Comparison of ENCODE assay signal across 8 cellular contexts in the genomic region with DNA sequence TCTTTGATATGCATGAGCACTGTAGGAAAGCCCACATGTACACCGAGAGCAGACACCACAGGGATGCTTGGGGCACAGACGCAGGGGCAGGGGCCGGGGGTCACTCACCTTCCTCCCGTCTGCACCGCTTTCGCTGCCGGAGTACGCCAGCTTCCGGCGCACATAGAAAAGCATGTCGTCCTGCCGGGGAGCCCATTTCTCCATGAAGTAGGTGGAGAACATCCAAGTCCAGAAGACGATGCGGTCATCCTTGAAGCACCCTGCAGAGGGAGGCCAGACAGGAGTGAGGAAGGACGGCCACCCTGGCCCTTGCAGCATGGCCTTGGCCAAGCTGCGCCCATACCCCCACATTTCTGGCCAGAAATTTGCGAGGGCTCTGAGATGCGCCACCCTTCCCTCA. TPM values are rescaled to one million over a fixed set of nuclear protein-coding genes. Genes with fewer than 3 reads are reported as not detected.
DNase-seq lines count a peak whose midpoint lies in the region; ATAC-seq, FAIRE-seq and TF ChIP-seq lines count a peak whose summit lies in the region.

No MANE protein-coding gene starts in this region.

- peaks cover 73% of the 10 kb centered on the region for H3K4me1 Mint-ChIP-seq in brain
- H3K4me1 Mint-ChIP-seq in naive thymus-derived CD4-positive, alpha-beta T cell, result peaks cover 0 to 10% (median 4%) of the 10 kb centered on the region in 7 donors

- no peaks in the 10 kb centered on the region for H3K9me3 Mint-ChIP-seq in brain
- no peaks in the 10 kb centered on the region for H3K9me3 Mint-ChIP-seq in naive thymus-derived CD4-positive, alpha-beta T cell

- ATAC-seq in naive thymus-derived CD4-positive, alpha-beta T cell, result no peak
- no peak for ATAC-seq in GM18505 (IDR thresholded peaks at IDR 0.05; ENCODE audit: unreplicated experiment)

- H3K36me3 Mint-ChIP-seq in brain, result peaks cover 34% of the 10 kb centered on the region
- peaks cover 0 to 9% (median 0%) of the 10 kb centered on the region in 5 donors for H3K36me3 Mint-ChIP-seq in naive thymus-derived CD4-positive, alpha-beta T cell

- CTCF ChIA-PET in naive thymus-derived CD4-positive, alpha-beta T cell (lab: Charles Lee), result no interaction called here

- H3K79me2 ChIP-seq in hepatocyte, result peaks cover 33% of the 10 kb centered on the region

- H3K4me1 ChIP-seq in hepatocyte (ENCODE audit: insufficient read depth) (peaks cover 30% of the 10 kb centered on the region), spleen (peaks cover 3 to 54% (median 24%) of the 10 kb centered on the region in 6 donors)
- no peaks in the 10 kb centered on the region for H3K4me1 ChIP-seq in naive thymus-derived CD4-positive, alpha-beta T cell (ENCODE audit: control insufficient read depth in 2 of 2, insufficient read depth in 2 of 2, low read length in 2 of 2)

- WGBS in hepatocyte (ENCODE audit: low lambda C conversion rate, missing lambda C conversion rate), result 89% methylated on average over 18 of the region's 18 CpGs
- WGBS in spleen, 5 donors, result 81 to 97% (median 93%) methylated on average over 18 of the region's 18 CpGs

- peak overlapping the region; percentile 78 for H3K4me2 ChIP-seq in hepatocyte

- H3K27ac ChIP-seq in hepatocyte (peak overlapping the region; percentile 82), spleen (peak overlapping the region in 3 of 8 donors; percentile 14 to 74 (median 17))
- no peak overlapping the region for H3K27ac ChIP-seq in naive thymus-derived CD4-positive, alpha-beta T cell (ENCODE audit: low read depth, low read length)

- peak overlapping the region; percentile 47 to 94 (median 79) for H3K27ac Mint-ChIP-seq in brain
- H3K27ac Mint-ChIP-seq in naive thymus-derived CD4-positive, alpha-beta T cell, result peak overlapping the region in 1 of 9 donors; percentile 14

- H3K9me3 ChIP-seq in hepatocyte (ENCODE audit: low read depth) (no peaks in the 10 kb centered on the region), spleen (no peaks in the 10 kb centered on the region)
- H3K9me3 ChIP-seq in naive thymus-derived CD4-positive, alpha-beta T cell (ENCODE audit: control insufficient read depth in 2 of 3, low read length in 3 of 3), result no peaks in the 10 kb centered on the region

- FAIRE-seq in H54 (lab: Jason Lieb, UNC), result no peak
- no peak for FAIRE-seq in GM12891 (lab: Jason Lieb, UNC)

- POLR2A ChIA-PET in naive thymus-derived CD4-positive, alpha-beta T cell (lab: Charles Lee), result interaction anchor here (0.7 kb wide), 1 partner anchor 48 kb away, joined by 3 read pairs; a partner anchor contains a TSS

- H3K4me3 ChIP-seq in hepatocyte (no peak overlapping the region), spleen (peak overlapping the region in 3 of 8 donors; percentile 12 to 39 (median 25))
- no peak overlapping the region for H3K4me3 ChIP-seq in naive thymus-derived CD4-positive, alpha-beta T cell (ENCODE audit: low read length)

- peak; percentile 37 for DNase-seq in H54 (ENCODE audit: insufficient read length, low spot score)
- DNase-seq in hepatocyte (ENCODE audit: low spot score), result no peak
- peak; percentile 53 for DNase-seq in spleen
- DNase-seq in naive thymus-derived CD4-positive, alpha-beta T cell, result no peak
- no peak for DNase-seq in NCI-H2107 treated with DMSO at 0.1 percent for 48 hours (lab: John Stamatoyannopoulos, UW; ENCODE audit: unreplicated experiment)
- DNase-seq in GM12891 (ENCODE audit: insufficient read length, low spot score), result no peak

- TF ChIP-seq POLR2A in H54 (IDR thresholded peaks at IDR 0.05; ENCODE audit: low read depth, low read length) (no peak), spleen (IDR thresholded peaks at IDR 0.05) (no peak), GM18505 (IDR thresholded peaks at IDR 0.05; ENCODE audit: borderline replicate concordance, extremely low read depth, insufficient read depth, insufficient read length) (no peak), GM12891 (IDR thresholded peaks at IDR 0.05; ENCODE audit: low read depth, low read length) (no peak)

- peak overlapping the region; percentile 25 to 80 (median 59) for H3K4me3 Mint-ChIP-seq in brain
- no peak overlapping the region for H3K4me3 Mint-ChIP-seq in naive thymus-derived CD4-positive, alpha-beta T cell

- TF ChIP-seq CTCF in brain (conservative IDR thresholded peaks at IDR 0.05) (no peak), hepatocyte (IDR thresholded peaks at IDR 0.05; ENCODE audit: poor library complexity) (no peak), spleen (IDR thresholded peaks at IDR 0.05 in 8 of 11, conservative IDR thresholded peaks at IDR 0.05 in 3 of 11) (no peak)

- H3K9me2 ChIP-seq in hepatocyte (replicated peaks; ENCODE audit: insufficient read depth), result no peaks in the 10 kb centered on the region

- H3K36me3 ChIP-seq in hepatocyte (replicated peaks; ENCODE audit: insufficient read depth, low read depth), result no peaks in the 10 kb centered on the region
- peaks cover 0 to 55% (median 8%) of the 10 kb centered on the region in 6 donors for H3K36me3 ChIP-seq in spleen
- peaks cover 0 to 25% (median 0%) of the 10 kb centered on the region in 3 experiments for H3K36me3 ChIP-seq in naive thymus-derived CD4-positive, alpha-beta T cell (ENCODE audit: control insufficient read depth in 2 of 3, insufficient read depth in 3 of 3, low read length in 3 of 3)

- H3K27me3 ChIP-seq in hepatocyte (no peaks in the 10 kb centered on the region), spleen (replicated peaks in 1 of 7) (no peaks in the 10 kb centered on the region)
- H3K27me3 ChIP-seq in naive thymus-derived CD4-positive, alpha-beta T cell (ENCODE audit: control insufficient read depth in 2 of 2, insufficient read depth in 2 of 2, low read length in 2 of 2), result no peaks in the 10 kb centered on the region

- no peaks in the 10 kb centered on the region for H3K27me3 Mint-ChIP-seq in brain
- no peaks in the 10 kb centered on the region for H3K27me3 Mint-ChIP-seq in naive thymus-derived CD4-positive, alpha-beta T cell

- intact Hi-C loops in spleen (cut with DNase I; ENCODE audit: low total_unique reads), result no loop called here
- intact Hi-C loops in naive thymus-derived CD4-positive, alpha-beta T cell (cut with micrococcal nuclease), result no loop called here

- H4K20me1 ChIP-seq in hepatocyte (ENCODE audit: insufficient read depth, poor library complexity, severe bottlenecking), result peaks cover 18% of the 10 kb centered on the region

- no peak overlapping the region for H2AFZ ChIP-seq in hepatocyte

TF ChIP-seq in GM12891, 5 proteins besides CTCF, POLR2A, EP300 and RAD21:
- TF ChIP-seq PAX5 (IDR thresholded peaks at IDR 0.05; ENCODE audit: insufficient read depth, low read length, severe bottlenecking) (no peak), POLR2AphosphoS5 (IDR thresholded peaks at IDR 0.05; ENCODE audit: low read depth, low read length) (no peak), TAF1 (IDR thresholded peaks at IDR 0.05; ENCODE audit: low read depth, low read length) (no peak), POU2F2 (IDR thresholded peaks at IDR 0.05; ENCODE audit: low read depth, low read length) (no peak), SPI1 (IDR thresholded peaks at IDR 0.05; ENCODE audit: low read depth, low read length) (no peak)

RNA-seq across cellular contexts. Expression of a gene that starts 28.8 kb away (rescaled TPM):
- polyA plus RNA-seq in brain (ENCODE audit: insufficient read depth, low read depth, low replicate concordance), result 135 TPM
- total RNA-seq in hepatocyte, result 30.9 and 62.9 TPM in 2 replicates
- polyA plus RNA-seq in hepatocyte, result 42.0 and 43.6 TPM in 2 replicates
- total RNA-seq in spleen, result 10 to 100 TPM; 35.5 to 93.1 (median 73.7) TPM
- 10 to 100 TPM; 32.6 to 61.5 (median 46.6) TPM for polyA plus RNA-seq in spleen
- 10 to 100 TPM; 13.2 to 58.2 (median 27.9) TPM for total RNA-seq in naive thymus-derived CD4-positive, alpha-beta T cell
- polyA plus RNA-seq in naive thymus-derived CD4-positive, alpha-beta T cell, result 1 to 10 TPM; 2.3 to 2.5 TPM
- polyA plus RNA-seq in GM12891 (2012; ENCODE audit: low read depth, missing spikeins), result 43.1 TPM

RNA-seq across cellular contexts. Expression of a gene that starts 48.1 kb away (rescaled TPM):
- 20.4 TPM for polyA plus RNA-seq in brain (ENCODE audit: insufficient read depth, low read depth, low replicate concordance)
- 39.1 and 43.8 TPM in 2 replicates for total RNA-seq in hepatocyte
- polyA plus RNA-seq in hepatocyte, result 15.3 and 16.0 TPM in 2 replicates
- 100 to 1,000 TPM in 2 of 7 donors, 10 to 100 TPM in 5; 85.9 to 109 (median 98.5) TPM for total RNA-seq in spleen
- polyA plus RNA-seq in spleen, result 10 to 100 TPM; 16.2 to 26.4 (median 17.5) TPM
- 100 to 1,000 TPM; 107 to 151 (median 130) TPM for total RNA-seq in naive thymus-derived CD4-positive, alpha-beta T cell
- 10 to 100 TPM; 50.6 to 91.4 TPM for polyA plus RNA-seq in naive thymus-derived CD4-positive, alpha-beta T cell
- 34.0 TPM for polyA plus RNA-seq in GM12891 (2012; ENCODE audit: low read depth, missing spikeins)

Comparison
In these comparisons a context has a peak if more than half of its experiments do, and no peak if none do; other contexts are left out.
1. DNase-seq: peak in H54 (single experiment) and spleen (single experiment); none in hepatocyte (single experiment), naive thymus-derived CD4-positive, alpha-beta T cell (0 of 9), NCI-H2107 treated with DMSO at 0.1 percent for 48 hours (single experiment) and GM12891 (single experiment).
2. H3K4me3 Mint-ChIP-seq: peak in brain (5 of 5); none in naive thymus-derived CD4-positive, alpha-beta T cell (0 of 10).
3. RNA of a gene that starts 28.8 kb away (polyA plus RNA-seq): 135 TPM in brain (single experiment), 32.6 to 61.5 TPM in spleen and 42.0 to 43.6 TPM in hepatocyte; 2.3 to 2.5 TPM in naive thymus-derived CD4-positive, alpha-beta T cell; every median in the first group is over 4 times any median in the second.